ENCODE assay signal across 16 cellular contexts in the genomic region with DNA sequence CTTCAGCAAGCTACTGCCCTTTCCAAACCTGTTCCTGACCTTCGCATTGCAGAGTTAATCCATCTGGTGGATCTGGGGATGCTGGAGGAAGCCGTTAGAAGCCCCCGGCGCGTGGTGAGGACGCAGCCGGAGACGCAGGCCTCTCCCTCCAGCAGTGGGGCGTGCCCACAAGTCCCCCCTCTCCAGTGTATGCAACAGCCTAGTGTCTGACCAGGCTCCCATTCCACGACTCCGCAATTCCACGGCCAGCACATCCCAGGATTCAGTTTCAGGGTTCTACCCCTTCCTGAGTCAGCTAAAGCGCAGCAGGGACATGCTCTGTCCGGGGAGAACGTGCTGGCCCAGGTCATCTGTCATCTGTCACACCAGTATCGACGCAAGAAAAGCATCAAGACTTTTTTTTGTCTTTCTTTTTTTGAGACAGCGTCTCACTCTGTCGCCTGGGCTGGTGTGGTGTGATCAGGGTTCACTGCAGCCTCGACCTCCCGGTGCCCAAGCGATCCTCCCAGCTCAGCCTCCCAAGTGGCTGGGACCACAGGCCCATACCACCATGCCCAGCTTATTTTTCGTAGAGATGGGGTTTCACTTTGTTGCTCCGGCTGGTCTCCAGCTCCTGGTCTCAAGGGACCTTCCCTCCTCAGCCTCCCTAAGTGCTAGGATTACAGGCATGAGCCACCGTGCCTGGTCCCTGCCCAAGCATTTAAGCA. TPM values are rescaled to one million over a fixed set of nuclear protein-coding genes. Genes with fewer than 3 reads are reported as not detected.
DNase-seq lines count a peak whose midpoint lies in the region; ATAC-seq and TF ChIP-seq lines count a peak whose summit lies in the region.
"Had no signal": no experiment of that assay in that cellular context is flagged by ENCODE, and none has a peak within 500 bp of the region (broad histone marks: within the 10 kb centered on the region; RNA-seq: fewer than 3 reads in every experiment).

No MANE protein-coding gene starts in this region.

- H3K4me3 ChIP-seq in lower lobe of right lung (no peak overlapping the region), spleen (no peak overlapping the region)
- H3K4me3 ChIP-seq: GM23338 had no signal

- H3K27ac ChIP-seq in lower lobe of right lung (no peak overlapping the region), spleen (no peak overlapping the region)
- H3K27ac ChIP-seq: 22Rv1, HL-60 had no signal

- TF ChIP-seq POLR2A in spleen (IDR thresholded peaks at IDR 0.05), result no peak

- WGBS in spleen, 5 donors, result 85 to 90% (median 87%) methylated on average over 24 to 25 of the region's 25 CpGs

- no peaks in the 10 kb centered on the region for H3K36me3 ChIP-seq in lower lobe of right lung
- H3K36me3 ChIP-seq in spleen, result no peaks in the 10 kb centered on the region

- no peak for TF ChIP-seq CTCF in lower lobe of right lung (IDR thresholded peaks at IDR 0.05)
- no peak for TF ChIP-seq CTCF in spleen (IDR thresholded peaks at IDR 0.05 in 8 of 11, conservative IDR thresholded peaks at IDR 0.05 in 3 of 11)

- DNase-seq in NCI-H82 (lab: John Stamatoyannopoulos, UW) (peak; percentile 33), NCI-H82 treated with DMSO at 0.1 percent for 48 hours (lab: John Stamatoyannopoulos, UW; ENCODE audit: unreplicated experiment) (no peak), lower lobe of right lung (peak; percentile 22), spleen (peak; percentile 57), H4 (ENCODE audit: low spot score) (no peak), DMS 273 (lab: John Stamatoyannopoulos, UW; ENCODE audit: unreplicated experiment) (no peak)
- DNase-seq: CD8-positive, alpha-beta T cell; COR-L47; DND-41; GDM1; HCEC 1CT; HFFc6 had no signal

- H3K4me1 ChIP-seq in lower lobe of right lung, result peaks cover 3% of the 10 kb centered on the region
- H3K4me1 ChIP-seq in spleen, result peaks cover 0 to 14% (median 6%) of the 10 kb centered on the region in 6 donors

- no peak for ATAC-seq in lower lobe of right lung
- no peak for ATAC-seq in HG03469 (IDR thresholded peaks at IDR 0.05; ENCODE audit: unreplicated experiment)
- ATAC-seq: CD8-positive, alpha-beta T cell; GM23338 had no signal

- no peaks in the 10 kb centered on the region for H3K9me3 ChIP-seq in lower lobe of right lung
- H3K9me3 ChIP-seq in spleen, result no peaks in the 10 kb centered on the region

- H3K27me3 ChIP-seq in lower lobe of right lung (ENCODE audit: low read depth) (no peaks in the 10 kb centered on the region), spleen (replicated peaks in 1 of 7) (no peaks in the 10 kb centered on the region)

- intact Hi-C loops in lower lobe of right lung (cut with DNase I), result no loop called here
- intact Hi-C loops in spleen (cut with DNase I; ENCODE audit: low total_unique reads), result no loop called here

RNA-seq across cellular contexts. Expression of gene DYNC1H1, which starts 8.0 kb away (rescaled TPM):
- total RNA-seq in lower lobe of right lung, result 437 TPM
- 100 to 1,000 TPM; 270 to 446 (median 403) TPM for total RNA-seq in spleen
- 10 to 100 TPM; 65.9 to 85.8 (median 70.5) TPM for polyA plus RNA-seq in spleen
- total RNA-seq in H4 (2014; rRNA removed; shearing (Covaris generic)), result 112 and 113 TPM in 2 replicates

Comparison
In these comparisons a context has a peak if more than half of its experiments do, and no peak if none do; other contexts are left out.
1. DNase-seq: peak in NCI-H82 (single experiment), lower lobe of right lung (single experiment) and spleen (single experiment); none in NCI-H82 treated with DMSO at 0.1 percent for 48 hours (single experiment), H4 (single experiment) and DMS 273 (single experiment).